In the genomic region with DNA sequence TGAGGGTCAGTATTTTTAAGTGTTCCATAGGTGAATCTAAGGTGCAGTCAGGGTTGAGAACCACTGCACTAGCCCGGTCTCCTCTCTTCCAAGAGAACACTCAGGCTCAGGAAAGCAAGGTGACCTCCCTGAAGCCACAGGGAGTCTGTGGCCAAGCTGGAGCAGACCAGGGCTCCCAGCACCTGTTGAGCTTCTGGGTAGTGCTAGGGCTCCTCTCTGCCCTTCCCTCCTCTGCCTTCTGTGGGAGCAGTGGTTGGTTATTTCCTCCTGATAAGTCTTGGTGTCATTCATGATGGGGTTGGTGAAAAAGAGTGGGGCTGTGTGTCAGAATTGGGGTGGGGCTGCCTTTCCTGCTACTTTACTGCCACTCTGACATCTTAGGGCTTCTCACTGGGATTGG, we compare ENCODE assay signal across 26 cellular contexts.
"Had no signal": no experiment of that assay in that cellular context is flagged by ENCODE, and none has a peak within 500 bp of the region (broad histone marks: within the 10 kb centered on the region; RNA-seq: fewer than 3 reads in every experiment).

No MANE protein-coding gene starts in this region.

- H3K4me1 Mint-ChIP-seq: naive thymus-derived CD8-positive, alpha-beta T cell had no signal

- H3K4me2 ChIP-seq: hepatocyte, smooth muscle cell had no signal

- H3K4me1 ChIP-seq: parathyroid adenoma had no signal

- H3K4me3 ChIP-seq: heart right ventricle, hepatocyte, left ventricle myocardium inferior, lung, mucosa of descending colon, right atrium auricular region, right lobe of liver, smooth muscle cell, tibial nerve, upper lobe of left lung had no signal

- H3K9me3 Mint-ChIP-seq: naive thymus-derived CD8-positive, alpha-beta T cell; nephron; neural crest cell; stimulated activated memory B cell treated with anti-CD40 and anti-IgM and Interleukin-4, amounts not matched to agents 10 μg/mL and 1 μg/mL and 100 μg/mL, for 72 hours; stimulated activated naive CD8-positive, alpha-beta T cell treated with anti-CD3 and anti-CD28 coated beads, Interleukin-15, Interleukin-2, amounts not matched to agents 100 ng/mL and 50 ng/mL, for 24 hours had no signal

- ATAC-seq: heart right ventricle; mucosa of descending colon; naive thymus-derived CD8-positive, alpha-beta T cell; right lobe of liver had no signal

- H3K36me3 Mint-ChIP-seq: naive thymus-derived CD8-positive, alpha-beta T cell; stimulated activated memory B cell treated with anti-CD40 and anti-IgM and Interleukin-4, amounts not matched to agents 10 μg/mL and 1 μg/mL and 100 μg/mL, for 72 hours had no signal

- H3K9me3 ChIP-seq: heart right ventricle, left ventricle myocardium inferior, mucosa of descending colon, neutrophil, right atrium auricular region, right lobe of liver, tibial nerve, upper lobe of left lung had no signal

- H3K27ac Mint-ChIP-seq: stimulated activated memory B cell treated with anti-CD40 and anti-IgM and Interleukin-4, amounts not matched to agents 10 μg/mL and 1 μg/mL and 100 μg/mL, for 72 hours; stimulated activated naive CD8-positive, alpha-beta T cell treated with anti-CD3 and anti-CD28 coated beads, Interleukin-15, Interleukin-2, amounts not matched to agents 100 ng/mL and 50 ng/mL, for 24 hours had no signal

- H2AFZ ChIP-seq: hepatocyte, parathyroid adenoma had no signal

- H3K27ac ChIP-seq: heart right ventricle, hepatocyte, left ventricle myocardium inferior, neutrophil, parathyroid adenoma, right atrium auricular region, right lobe of liver, tibial nerve, upper lobe of left lung had no signal

- H3K4me3 Mint-ChIP-seq: naive thymus-derived CD8-positive, alpha-beta T cell; nephron; neural crest cell; stimulated activated memory B cell treated with anti-CD40 and anti-IgM and Interleukin-4, amounts not matched to agents 10 μg/mL and 1 μg/mL and 100 μg/mL, for 72 hours; stimulated activated naive CD8-positive, alpha-beta T cell treated with anti-CD3 and anti-CD28 coated beads, Interleukin-15, Interleukin-2, amounts not matched to agents 100 ng/mL and 50 ng/mL, for 24 hours had no signal

- H3K27me3 ChIP-seq: heart right ventricle, hepatocyte, neutrophil, right atrium auricular region, right lobe of liver, tibial nerve, upper lobe of left lung had no signal

- DNase-seq: heart right ventricle; islet precursor cell; left ventricle myocardium inferior; mesendoderm; midbrain; mucosa of descending colon; naive thymus-derived CD8-positive, alpha-beta T cell; occipital lobe; right lobe of liver; stimulated activated CD4-positive, alpha-beta T cell treated with anti-CD3 and anti-CD28 coated beads, Interleukin-1b, Interleukin-23, amount 100 ng/mL, for 48 hours; stimulated activated CD4-positive, alpha-beta T cell treated with anti-CD3 and anti-CD28 coated beads, Interleukin-2, amount 100 ng/mL, for 48 hours; stimulated activated CD4-positive, alpha-beta T cell treated with anti-CD3 and anti-CD28 coated beads, Interleukin-4, amount 100 ng/mL, for 4 hours; stimulated activated CD8-positive, alpha-beta memory T cell treated with anti-CD3 and anti-CD28 coated beads, Interleukin-4, amount 100 ng/mL, for 48 hours; substantia nigra; upper lobe of left lung had no signal

- H3K9ac ChIP-seq: parathyroid adenoma had no signal

- H3K79me2 ChIP-seq: hepatocyte, parathyroid adenoma had no signal

- H3K36me3 ChIP-seq: left ventricle myocardium inferior, neutrophil, right atrium auricular region, right lobe of liver, tibial nerve, upper lobe of left lung had no signal
